9 cellular contexts compared by ENCODE assay signal in genomic region chr12:28569698-28570411, GRCh38.
DNase-seq lines count a peak whose midpoint lies in the region; ATAC-seq and TF ChIP-seq lines count a peak whose summit lies in the region.
"Had no signal": no experiment of that assay in that cellular context is flagged by ENCODE, and none has a peak within 500 bp of the region (broad histone marks: within the 10 kb centered on the region; RNA-seq: fewer than 3 reads in every experiment).

No MANE protein-coding gene starts in this region.

- H3K36me3 ChIP-seq in WERI-Rb-1 (no peaks in the 10 kb centered on the region), HAP-1 (replicated peaks) (no peaks in the 10 kb centered on the region)
- H3K36me3 ChIP-seq: thyroid gland had no signal

- no peaks in the 10 kb centered on the region for H3K4me1 ChIP-seq in foreskin keratinocyte
- H3K4me1 ChIP-seq in HAP-1 = no peaks in the 10 kb centered on the region
- H3K4me1 ChIP-seq: thyroid gland had no signal

- H3K9me3 Mint-ChIP-seq in stimulated activated effector memory CD8-positive, alpha-beta T cell treated with anti-CD3 and anti-CD28 coated beads, Interleukin-12 subunit alpha, Interleukin-12 subunit beta, amount 100 ng/mL, for 72 hours = peaks cover 3% of the 10 kb centered on the region
- peaks cover 2% of the 10 kb centered on the region for H3K9me3 Mint-ChIP-seq in activated CD4-positive, alpha-beta T cell treated with anti-CD3 and anti-CD28 coated beads, Interleukin-2, amount 10 ng/mL, durations not matched to agents 7 days and 5 days

- ATAC-seq in foreskin keratinocyte (peak; percentile 71), GM21526 (IDR thresholded peaks at IDR 0.05; ENCODE audit: low FRiP score, unreplicated experiment) (no peak)
- peak; percentile 92 for ATAC-seq in stimulated activated effector memory CD8-positive, alpha-beta T cell treated with anti-CD3 and anti-CD28 coated beads, Interleukin-12 subunit alpha, Interleukin-12 subunit beta, amount 100 ng/mL, for 72 hours

- no peaks in the 10 kb centered on the region for H3K36me3 Mint-ChIP-seq in stimulated activated effector memory CD8-positive, alpha-beta T cell treated with anti-CD3 and anti-CD28 coated beads, Interleukin-12 subunit alpha, Interleukin-12 subunit beta, amount 100 ng/mL, for 72 hours
- no peaks in the 10 kb centered on the region for H3K36me3 Mint-ChIP-seq in activated CD4-positive, alpha-beta T cell treated with anti-CD3 and anti-CD28 coated beads, Interleukin-2, amount 10 ng/mL, durations not matched to agents 7 days and 5 days (ENCODE audit: low read depth)

- H3K4me3 Mint-ChIP-seq in stimulated activated effector memory CD8-positive, alpha-beta T cell treated with anti-CD3 and anti-CD28 coated beads, Interleukin-12 subunit alpha, Interleukin-12 subunit beta, amount 100 ng/mL, for 72 hours = no peak overlapping the region
- no peak overlapping the region for H3K4me3 Mint-ChIP-seq in activated CD4-positive, alpha-beta T cell treated with anti-CD3 and anti-CD28 coated beads, Interleukin-2, amount 10 ng/mL, durations not matched to agents 7 days and 5 days

- H3K4me3 ChIP-seq in WERI-Rb-1 (ENCODE audit: low read depth, low read length) = no peak overlapping the region
- H3K4me3 ChIP-seq in HAP-1 = no peak overlapping the region
- H3K4me3 ChIP-seq: thyroid gland had no signal

- peak; percentile 76 for DNase-seq in HCEC 1CT
- DNase-seq in WERI-Rb-1 = no peak
- DNase-seq in foreskin keratinocyte = peak in 1 of 2 donors; percentile 30
- DNase-seq in stimulated activated effector memory CD8-positive, alpha-beta T cell treated with anti-CD3 and anti-CD28 coated beads, Interleukin-12 subunit alpha, Interleukin-12 subunit beta, amount 100 ng/mL, for 72 hours (ENCODE audit: low spot score in 2 of 2) = no peak
- DNase-seq in HAP-1 (ENCODE audit: low spot score in 2 of 2) = no peak
- DNase-seq in activated CD4-positive, alpha-beta T cell treated with anti-CD3 and anti-CD28 coated beads, Interleukin-2, amount 10 ng/mL, durations not matched to agents 7 days and 5 days = no peak
- DNase-seq: activated CD4-positive, CD25-positive, alpha-beta regulatory T cell; thyroid gland had no signal

- H3K27me3 ChIP-seq in WERI-Rb-1 (ENCODE audit: insufficient read depth, low read depth, severe bottlenecking) (no peaks in the 10 kb centered on the region), foreskin keratinocyte (no peaks in the 10 kb centered on the region), HAP-1 (ENCODE audit: low read depth) (no peaks in the 10 kb centered on the region)
- H3K27me3 ChIP-seq: thyroid gland had no signal

- H3K9me3 ChIP-seq in WERI-Rb-1 (ENCODE audit: severe bottlenecking) (no peaks in the 10 kb centered on the region), HAP-1 (no peaks in the 10 kb centered on the region)
- H3K9me3 ChIP-seq: thyroid gland had no signal

- peak overlapping the region; percentile 73 for H3K27ac ChIP-seq in WERI-Rb-1
- H3K27ac ChIP-seq in foreskin keratinocyte = no peak overlapping the region
- H3K27ac ChIP-seq: thyroid gland had no signal

- POLR2A ChIA-PET in activated CD4-positive, alpha-beta T cell treated with anti-CD3 and anti-CD28 coated beads, Interleukin-2, amount 10 ng/mL, durations not matched to agents 7 days and 5 days (lab: Charles Lee) = no interaction called here

- no peak for TF ChIP-seq CTCF in WERI-Rb-1 (IDR thresholded peaks at IDR 0.05; ENCODE audit: low read depth, low read length)
- TF ChIP-seq CTCF in foreskin keratinocyte (conservative IDR thresholded peaks at IDR 0.05) = no peak

- CTCF ChIA-PET in activated CD4-positive, alpha-beta T cell treated with anti-CD3 and anti-CD28 coated beads, Interleukin-2, amount 10 ng/mL, durations not matched to agents 7 days and 5 days (lab: Charles Lee) = no interaction called here

- H3K4me1 Mint-ChIP-seq in stimulated activated effector memory CD8-positive, alpha-beta T cell treated with anti-CD3 and anti-CD28 coated beads, Interleukin-12 subunit alpha, Interleukin-12 subunit beta, amount 100 ng/mL, for 72 hours = peaks cover 6% of the 10 kb centered on the region
- no peaks in the 10 kb centered on the region for H3K4me1 Mint-ChIP-seq in activated CD4-positive, alpha-beta T cell treated with anti-CD3 and anti-CD28 coated beads, Interleukin-2, amount 10 ng/mL, durations not matched to agents 7 days and 5 days

- H3K27me3 Mint-ChIP-seq in activated CD4-positive, alpha-beta T cell treated with anti-CD3 and anti-CD28 coated beads, Interleukin-2, amount 10 ng/mL, durations not matched to agents 7 days and 5 days = no peaks in the 10 kb centered on the region

- in situ Hi-C loops in HAP-1 (cut with MboI; ENCODE audit: low sequenced_read_pairs) = no loop called here

- H3K27ac Mint-ChIP-seq in stimulated activated effector memory CD8-positive, alpha-beta T cell treated with anti-CD3 and anti-CD28 coated beads, Interleukin-12 subunit alpha, Interleukin-12 subunit beta, amount 100 ng/mL, for 72 hours = no peak overlapping the region
- no peak overlapping the region for H3K27ac Mint-ChIP-seq in activated CD4-positive, alpha-beta T cell treated with anti-CD3 and anti-CD28 coated beads, Interleukin-2, amount 10 ng/mL, durations not matched to agents 7 days and 5 days
